16 cellular contexts compared by ENCODE assay signal in the genomic region with DNA sequence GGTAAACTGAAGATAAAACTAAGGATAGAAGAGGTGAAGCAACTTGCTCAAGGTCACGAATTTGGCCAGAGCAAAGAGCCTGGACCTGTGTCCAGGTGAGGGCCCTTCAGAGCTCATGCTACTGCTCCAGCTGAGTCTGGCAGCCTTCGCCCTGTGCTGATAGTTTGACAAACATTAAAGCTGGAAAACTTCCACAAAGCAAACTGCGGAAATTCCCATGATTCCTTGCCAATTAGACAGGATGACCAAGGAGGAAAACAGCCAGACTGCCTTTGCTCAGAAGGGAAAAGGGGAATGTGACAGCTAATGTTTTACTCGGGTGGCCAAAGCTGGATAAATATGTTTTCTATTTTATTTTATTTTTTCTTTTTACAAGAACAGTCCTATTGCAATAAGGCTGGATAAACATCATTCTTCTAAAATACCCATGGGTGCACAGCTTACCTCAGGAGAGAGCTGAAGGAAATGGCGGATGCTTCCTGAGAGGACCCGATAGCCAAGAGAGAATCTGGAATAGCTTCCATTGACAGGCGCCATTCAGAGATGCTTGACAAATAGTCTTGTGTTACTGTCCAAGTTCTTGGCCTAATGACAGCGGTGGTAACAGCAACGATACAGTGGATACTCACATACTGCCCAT.
DNase-seq lines count a peak whose midpoint lies in the region; ATAC-seq and TF ChIP-seq lines count a peak whose summit lies in the region.
"Had no signal": no experiment of that assay in that cellular context is flagged by ENCODE, and none has a peak within 500 bp of the region (broad histone marks: within the 10 kb centered on the region; RNA-seq: fewer than 3 reads in every experiment).

No MANE protein-coding gene starts in this region.

- no peaks in the 10 kb centered on the region for H3K79me2 ChIP-seq in ACC112 (ENCODE audit: control insufficient read depth, insufficient read depth, low read length, unreplicated experiment)

- H3K27ac ChIP-seq in ACC112 (ENCODE audit: low read depth, low read length): no peak overlapping the region
- H3K27ac ChIP-seq: tibial nerve had no signal

- H3K4me3 ChIP-seq in ACC112 (ENCODE audit: low read depth, low read length): no peak overlapping the region
- no peak overlapping the region for H3K4me3 ChIP-seq in fibroblast of pulmonary artery (replicated peaks; ENCODE audit: low read depth, low read length)
- H3K4me3 ChIP-seq: tibial nerve had no signal

- peaks cover 9% of the 10 kb centered on the region for H3K4me1 ChIP-seq in ACC112 (ENCODE audit: control insufficient read depth, insufficient read depth, low read length, unreplicated experiment)

- H2AFZ ChIP-seq in ACC112 (ENCODE audit: low read length, unreplicated experiment): peak overlapping the region; percentile 88

- DNase-seq in NCI-H226 (peak; percentile 28), fibroblast of pulmonary artery (ENCODE audit: low read depth) (peak; percentile 76), medulla oblongata (ENCODE audit: extremely low spot score) (peak; percentile 9), islet precursor cell (no peak)
- DNase-seq: activated CD4-positive, alpha-beta T cell treated with anti-CD3 and anti-CD28 coated beads, Interleukin-2, amount 10 ng/mL, durations not matched to agents 24 days and 14 days; amygdala; DMS153; effector memory CD8-positive, alpha-beta T cell; NCI-H1417; NCI-H446 had no signal

- ATAC-seq in GM18861 (IDR thresholded peaks at IDR 0.05; ENCODE audit: unreplicated experiment) (no peak), HG02885 (IDR thresholded peaks at IDR 0.05; ENCODE audit: poor library complexity, unreplicated experiment) (no peak), GM19397 (IDR thresholded peaks at IDR 0.05; ENCODE audit: unreplicated experiment) (no peak)
- ATAC-seq: effector memory CD8-positive, alpha-beta T cell; Panc1 had no signal

- TF ChIP-seq CTCF in fibroblast of pulmonary artery (IDR thresholded peaks at IDR 0.05; ENCODE audit: low read length, missing control alignments): no peak

- no peaks in the 10 kb centered on the region for H3K36me3 ChIP-seq in ACC112 (ENCODE audit: insufficient read depth, low read length)
- H3K36me3 ChIP-seq: tibial nerve had no signal

- H3K27me3 ChIP-seq in ACC112 (ENCODE audit: insufficient read depth, low read length): no peaks in the 10 kb centered on the region
- H3K27me3 ChIP-seq: tibial nerve had no signal
